1 cellular context compared by ENCODE assay signal in the genomic region with DNA sequence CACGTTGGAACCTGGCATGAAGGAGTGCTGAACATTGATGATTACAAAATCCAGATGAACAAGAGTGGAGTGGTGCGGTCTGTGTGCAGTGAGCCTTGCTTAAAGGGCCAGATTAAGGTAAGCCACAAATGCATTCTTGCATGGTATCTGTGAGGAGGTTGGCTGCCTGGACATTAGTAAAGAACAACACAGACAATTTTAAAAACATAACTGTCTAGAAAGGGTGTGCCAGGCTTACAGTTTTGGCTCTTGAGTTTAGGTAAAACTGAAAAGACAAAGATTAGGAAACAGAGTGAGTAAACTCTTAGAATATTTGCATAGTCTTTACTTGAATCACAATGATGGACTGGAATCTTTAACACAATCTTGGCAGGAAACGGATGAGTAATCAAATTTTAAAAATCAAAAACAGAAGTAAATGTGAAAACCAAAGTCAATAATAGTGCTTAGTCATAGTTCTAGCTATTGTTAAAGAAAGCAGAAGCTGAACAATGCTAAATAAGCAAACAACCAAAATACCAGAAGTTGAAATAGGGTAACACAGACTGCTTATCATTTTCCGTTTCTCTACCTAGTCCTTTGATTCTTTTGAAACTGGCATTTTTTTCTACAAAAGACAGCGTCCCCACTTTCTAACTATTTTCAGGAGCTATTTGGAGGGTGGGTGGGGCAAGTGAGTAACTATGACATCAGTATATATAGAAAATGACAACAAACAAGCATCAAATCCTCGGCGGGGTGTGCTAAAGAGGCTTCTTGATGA.
TF ChIP-seq lines count a peak whose summit lies in the region.

No MANE protein-coding gene starts in this region.

TF ChIP-seq in GM23338, 12 proteins besides CTCF, POLR2A, EP300 and RAD21 (continued from another document):
- TF ChIP-seq, protein P1, sequence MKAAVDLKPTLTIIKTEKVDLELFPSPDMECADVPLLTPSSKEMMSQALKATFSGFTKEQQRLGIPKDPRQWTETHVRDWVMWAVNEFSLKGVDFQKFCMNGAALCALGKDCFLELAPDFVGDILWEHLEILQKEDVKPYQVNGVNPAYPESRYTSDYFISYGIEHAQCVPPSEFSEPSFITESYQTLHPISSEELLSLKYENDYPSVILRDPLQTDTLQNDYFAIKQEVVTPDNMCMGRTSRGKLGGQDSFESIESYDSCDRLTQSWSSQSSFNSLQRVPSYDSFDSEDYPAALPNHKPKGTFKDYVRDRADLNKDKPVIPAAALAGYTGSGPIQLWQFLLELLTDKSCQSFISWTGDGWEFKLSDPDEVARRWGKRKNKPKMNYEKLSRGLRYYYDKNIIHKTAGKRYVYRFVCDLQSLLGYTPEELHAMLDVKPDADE (IDR thresholded peaks at IDR 0.05): no peak
- TF ChIP-seq EZH2phosphoT487 (IDR thresholded peaks at IDR 0.05; ENCODE audit: unreplicated experiment): no peak
- no peak for TF ChIP-seq CREB1 (CRISPR knock-in tag; IDR thresholded peaks at IDR 0.05; ENCODE audit: low read depth)
